In genomic region chr2:19256239-19256638, GRCh38 we compare ENCODE assay signal across 13 cellular contexts.
A peak's percentile ranks its signal among the peaks of the same experiment; 100 is the strongest.
DNase-seq lines count a peak whose midpoint lies in the region; ATAC-seq and TF ChIP-seq lines count a peak whose summit lies in the region.
"Had no signal": no experiment of that assay in that cellular context is flagged by ENCODE, and none has a peak within 500 bp of the region (broad histone marks: within the 10 kb centered on the region; RNA-seq: fewer than 3 reads in every experiment).

No MANE protein-coding gene starts in this region.

- H3K4me3 ChIP-seq in LNCaP clone FGC (ENCODE audit: low read depth, low read length) = no peak overlapping the region
- H3K4me3 ChIP-seq: SJCRH30 had no signal

- no peak overlapping the region for H3K4me3 Mint-ChIP-seq in nephron

- H3K27ac Mint-ChIP-seq in nephron = peak overlapping the region; percentile 43 to 66 (median 59)

- no peak for ATAC-seq in HG02571 (IDR thresholded peaks at IDR 0.05; ENCODE audit: unreplicated experiment)

- peaks cover 9% of the 10 kb centered on the region for H3K36me3 Mint-ChIP-seq in nephron (ENCODE audit: low read depth)

- DNase-seq in DMS153 treated with DMSO at 0.1 percent for 48 hours (lab: John Stamatoyannopoulos, UW; ENCODE audit: unreplicated experiment) (peak; percentile 16), LNCaP clone FGC (ENCODE audit: low read depth) (peak; percentile 69), dedifferentiated amniotic fluid mesenchymal stem cell (ENCODE audit: extremely low spot score) (peak; percentile 70), NCI-H526 (lab: John Stamatoyannopoulos, UW) (no peak), cerebellum (ENCODE audit: low spot score) (no peak), NCI-H1092 treated with DMSO at 0.1 percent for 48 hours (lab: John Stamatoyannopoulos, UW) (no peak)
- DNase-seq: activated CD4-positive, CD25-positive, alpha-beta regulatory T cell treated with anti-CD3 and anti-CD28 coated beads, Interleukin-2, amount 50 U/mL, for 72 hours; COR-L47; NCI-H2227 treated with DMSO at 0.1 percent for 48 hours; SJCRH30; stimulated activated CD4-positive, alpha-beta T cell treated with anti-CD3 and anti-CD28 coated beads, Interleukin-2, amount 100 ng/mL, for 48 hours had no signal

- no peak for TF ChIP-seq CTCF in LNCaP clone FGC (IDR thresholded peaks at IDR 0.05; ENCODE audit: control insufficient read depth, extremely low read depth, insufficient read depth)
- TF ChIP-seq CTCF in nephron (IDR thresholded peaks at IDR 0.05; ENCODE audit: unreplicated experiment in 3 of 3) = no peak

- H3K27me3 Mint-ChIP-seq in nephron (ENCODE audit: low read depth) = no peaks in the 10 kb centered on the region

- peaks cover 14% of the 10 kb centered on the region for H3K9me3 Mint-ChIP-seq in nephron

- peaks cover 23% of the 10 kb centered on the region for H3K4me1 Mint-ChIP-seq in nephron

Comparison
In these comparisons a context has a peak if more than half of its experiments do, and no peak if none do; other contexts are left out.
1. DNase-seq: peak in DMS153 treated with DMSO at 0.1 percent for 48 hours (single experiment), LNCaP clone FGC (single experiment) and dedifferentiated amniotic fluid mesenchymal stem cell (single experiment); none in NCI-H526 (0 of 2), cerebellum (single experiment) and NCI-H1092 treated with DMSO at 0.1 percent for 48 hours (single experiment).